In the genomic region with DNA sequence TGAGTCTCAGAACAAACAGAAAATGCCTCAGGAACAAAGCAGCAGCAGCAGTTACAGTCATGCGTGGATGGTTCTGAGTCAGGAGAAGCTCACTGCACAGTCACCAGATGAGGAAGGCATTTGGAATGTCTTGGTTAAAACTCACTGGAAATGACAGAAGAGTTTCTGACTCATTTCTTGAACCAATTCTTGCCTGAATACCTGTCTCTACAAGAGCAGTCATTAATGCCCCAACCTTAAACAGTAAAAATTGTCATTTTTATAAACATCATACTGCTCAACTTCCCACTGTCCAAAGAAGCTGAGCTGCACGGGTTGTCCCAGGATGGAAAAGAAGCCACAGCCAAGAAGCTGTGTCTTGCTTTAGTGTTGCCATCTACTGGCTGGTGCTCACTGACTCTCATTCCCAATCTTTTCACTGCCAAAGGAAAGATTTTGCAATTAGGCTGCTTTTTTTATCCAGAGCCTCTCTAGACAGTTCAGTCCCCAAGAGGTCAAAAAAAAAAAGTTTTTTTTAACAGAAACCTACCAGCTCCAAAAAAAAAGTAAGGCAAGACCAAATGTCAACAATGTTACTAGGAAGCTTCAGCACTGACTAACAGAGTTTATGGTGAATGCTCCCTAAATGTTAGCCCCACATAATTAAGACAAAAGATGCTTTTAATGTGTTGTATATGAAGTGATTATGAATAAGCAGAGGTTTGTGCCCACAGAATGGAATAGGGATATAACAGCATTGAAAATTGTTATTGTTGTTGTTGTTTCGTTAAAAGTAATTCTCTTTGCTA, we compare ENCODE assay signal across 8 cellular contexts. TPM values are rescaled to one million over a fixed set of nuclear protein-coding genes. Genes with fewer than 3 reads are reported as not detected.
A peak's percentile ranks its signal among the peaks of the same experiment; 100 is the strongest.
DNase-seq lines count a peak whose midpoint lies in the region; ATAC-seq and TF ChIP-seq lines count a peak whose summit lies in the region.

No MANE protein-coding gene starts in this region.

- DNase-seq in Kasumi-1 (lab: John Stamatoyannopoulos, UW) (peak; percentile 17 to 35), WERI-Rb-1 (peak; percentile 43), cardiac muscle cell (ENCODE audit: low read depth in 1 of 2, low spot score in 1 of 2) (peak; percentile 52 to 92), retina (peak; percentile 61), erythroblast (lab: John Stamatoyannopoulos, UW) (no peak)

- TF ChIP-seq POLR2A in erythroblast (IDR thresholded peaks at IDR 0.05; ENCODE audit: low read length), result no peak

- H3K4me1 ChIP-seq in DOHH2 (ENCODE audit: control insufficient read depth, low read length) (no peaks in the 10 kb centered on the region), cardiac muscle cell (ENCODE audit: low read depth) (no peaks in the 10 kb centered on the region)

- ATAC-seq in HG03571 (IDR thresholded peaks at IDR 0.05; ENCODE audit: unreplicated experiment) (no peak), HG03045 (IDR thresholded peaks at IDR 0.05; ENCODE audit: unreplicated experiment) (no peak)

- H3K9me3 ChIP-seq in DOHH2 (ENCODE audit: control insufficient read depth, insufficient read depth, low read length) (no peaks in the 10 kb centered on the region), WERI-Rb-1 (ENCODE audit: severe bottlenecking) (no peaks in the 10 kb centered on the region), cardiac muscle cell (ENCODE audit: low read depth) (no peaks in the 10 kb centered on the region)

- peak; percentile 58 for TF ChIP-seq CTCF in DOHH2 (IDR thresholded peaks at IDR 0.05; ENCODE audit: low read depth, low read length, poor library complexity, severe bottlenecking)
- TF ChIP-seq CTCF in WERI-Rb-1 (IDR thresholded peaks at IDR 0.05; ENCODE audit: low read depth, low read length), result peak; percentile 82
- TF ChIP-seq CTCF in cardiac muscle cell (IDR thresholded peaks at IDR 0.05; ENCODE audit: low read depth, low read length), result peak; percentile 72

- no peak overlapping the region for H3K4me3 ChIP-seq in DOHH2 (ENCODE audit: low read length)
- no peak overlapping the region for H3K4me3 ChIP-seq in WERI-Rb-1 (ENCODE audit: low read depth, low read length)
- H3K4me3 ChIP-seq in cardiac muscle cell, result no peak overlapping the region

- H3K79me2 ChIP-seq in DOHH2 (ENCODE audit: control insufficient read depth, low read length), result no peaks in the 10 kb centered on the region

- H3K36me3 ChIP-seq in DOHH2 (ENCODE audit: control insufficient read depth, low read length), result no peaks in the 10 kb centered on the region
- no peaks in the 10 kb centered on the region for H3K36me3 ChIP-seq in WERI-Rb-1
- H3K36me3 ChIP-seq in cardiac muscle cell, result no peaks in the 10 kb centered on the region

- no peaks in the 10 kb centered on the region for H4K20me1 ChIP-seq in DOHH2 (ENCODE audit: control insufficient read depth, insufficient read depth, low read depth, low read length)

- H3K4me2 ChIP-seq in DOHH2 (ENCODE audit: low read length), result no peak overlapping the region

- H3K27ac ChIP-seq in DOHH2 (ENCODE audit: low read depth, low read length) (no peak overlapping the region), WERI-Rb-1 (no peak overlapping the region), cardiac muscle cell (no peak overlapping the region)

- H3F3A ChIP-seq in DOHH2 (ENCODE audit: control insufficient read depth, insufficient read depth), result no peaks in the 10 kb centered on the region

- H3K9me2 ChIP-seq in DOHH2 (replicated peaks; ENCODE audit: control insufficient read depth, low read length), result no peaks in the 10 kb centered on the region

- H3K27me3 ChIP-seq in DOHH2 (ENCODE audit: control insufficient read depth, low read length) (no peaks in the 10 kb centered on the region), WERI-Rb-1 (ENCODE audit: insufficient read depth, low read depth, severe bottlenecking) (no peaks in the 10 kb centered on the region), cardiac muscle cell (no peaks in the 10 kb centered on the region)

RNA-seq across cellular contexts. Expression of gene KICS2, which starts 40.4 kb away (rescaled TPM):
- total RNA-seq in cardiac muscle cell, result 3.7 and 7.2 TPM in 2 replicates
- polyA plus RNA-seq in cardiac muscle cell, result 0.81 and 3.5 TPM in 2 replicates

Comparison
In these comparisons a context has a peak if more than half of its experiments do, and no peak if none do; other contexts are left out.
1. DNase-seq: peak in Kasumi-1 (2 of 2), WERI-Rb-1 (single experiment), cardiac muscle cell (2 of 2) and retina (single experiment); none in erythroblast (0 of 2).
2. Peak in every context shown above with its lines, with median percentiles within 50 percentile points of each other: CTCF ChIP-seq.